ENCODE assay signal across 2 cellular contexts in genomic region chr12:83848702-83849101, GRCh38.
TF ChIP-seq lines count a peak whose summit lies in the region.

No MANE protein-coding gene starts in this region.

TF ChIP-seq in HCT116, 20 proteins besides CTCF, POLR2A, EP300 and RAD21:
- TF ChIP-seq REST (IDR thresholded peaks at IDR 0.05; ENCODE audit: low read depth) (peak; percentile 15; the same call in 1 of the 2 replicates), CEBPB (IDR thresholded peaks at IDR 0.05; ENCODE audit: low read depth) (no peak), TCF7L2 (IDR thresholded peaks at IDR 0.05; ENCODE audit: borderline replicate concordance, extremely low read depth, insufficient read depth, insufficient read length) (no peak), SP1 (IDR thresholded peaks at IDR 0.05; ENCODE audit: low read depth) (no peak)
TF ChIP-seq in HCT116: peak in this region for 1.

TF ChIP-seq in Ishikawa, 13 proteins besides CTCF, POLR2A, EP300 and RAD21 (continued from another document):
- no peak for TF ChIP-seq TAF1 (IDR thresholded peaks at IDR 0.05; ENCODE audit: low read depth)
- TF ChIP-seq CREB1 (IDR thresholded peaks at IDR 0.05; ENCODE audit: low read depth) = no peak
